Comparison of ENCODE assay signal across 1 cellular context in the genomic region with DNA sequence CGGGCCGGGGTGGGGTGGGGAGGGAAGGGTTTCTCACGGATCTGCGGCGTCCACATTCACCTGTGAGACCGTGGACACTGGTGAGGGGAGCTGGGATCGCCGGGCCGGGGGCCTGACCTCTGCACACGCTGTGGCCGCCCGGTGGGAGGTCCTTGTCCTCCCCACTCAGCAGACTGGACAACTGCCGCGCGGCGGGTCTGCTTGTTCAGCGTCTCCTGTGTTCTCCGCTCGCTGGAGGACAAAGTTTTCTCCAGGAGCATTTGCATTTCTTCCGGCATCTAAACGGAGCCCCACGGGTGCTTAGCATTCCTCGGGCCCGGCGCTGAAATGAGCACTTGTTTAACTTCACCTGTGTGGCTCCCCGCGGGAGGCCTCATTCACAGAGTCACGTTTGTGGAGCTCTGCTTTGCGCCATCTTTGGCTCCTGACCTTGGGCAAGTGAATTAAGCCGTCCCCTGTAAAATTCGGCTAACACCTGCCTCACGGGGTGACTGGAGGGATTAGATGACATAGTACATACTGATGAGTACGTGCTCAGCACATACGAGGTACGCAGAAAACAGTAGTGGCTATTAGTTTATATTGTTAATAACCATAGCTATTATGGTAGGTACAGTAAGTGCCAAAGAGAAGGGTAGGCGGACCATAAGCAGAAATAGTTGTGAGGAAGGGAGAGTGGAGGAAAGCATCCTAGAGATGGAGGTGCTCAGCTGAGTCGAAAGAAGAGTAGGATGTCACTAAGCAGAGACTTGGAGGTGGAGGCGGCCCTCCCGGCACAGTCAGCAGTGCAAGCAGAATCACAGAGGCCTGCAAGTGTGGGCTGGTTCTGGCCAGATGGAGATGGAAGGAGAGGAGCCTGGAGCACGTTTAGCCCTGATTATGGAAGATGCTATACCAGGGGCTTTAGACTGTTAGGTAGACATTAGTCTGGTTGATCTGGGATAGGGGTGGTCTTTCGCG.
TF ChIP-seq lines count a peak whose summit lies in the region.

No MANE protein-coding gene starts in this region.

TF ChIP-seq in SK-N-SH, 30 proteins besides CTCF, POLR2A, EP300 and RAD21 (continued from another document):
- TF ChIP-seq, protein P1, sequence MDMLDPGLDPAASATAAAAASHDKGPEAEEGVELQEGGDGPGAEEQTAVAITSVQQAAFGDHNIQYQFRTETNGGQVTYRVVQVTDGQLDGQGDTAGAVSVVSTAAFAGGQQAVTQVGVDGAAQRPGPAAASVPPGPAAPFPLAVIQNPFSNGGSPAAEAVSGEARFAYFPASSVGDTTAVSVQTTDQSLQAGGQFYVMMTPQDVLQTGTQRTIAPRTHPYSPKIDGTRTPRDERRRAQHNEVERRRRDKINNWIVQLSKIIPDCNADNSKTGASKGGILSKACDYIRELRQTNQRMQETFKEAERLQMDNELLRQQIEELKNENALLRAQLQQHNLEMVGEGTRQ (IDR thresholded peaks at IDR 0.05; ENCODE audit: borderline replicate concordance, low read depth, low read length) = no peak
- TF ChIP-seq FOSL2 (IDR thresholded peaks at IDR 0.05; ENCODE audit: borderline replicate concordance, low read depth) (no peak), FOXJ3 (CRISPR knock-in tag; IDR thresholded peaks at IDR 0.05) (no peak), MEF2A (IDR thresholded peaks at IDR 0.05; ENCODE audit: borderline replicate concordance, low read depth) (no peak), JUND (IDR thresholded peaks at IDR 0.05) (no peak), TAF1 (IDR thresholded peaks at IDR 0.05; ENCODE audit: borderline replicate concordance, low read depth, low read length) (no peak), RXRA (IDR thresholded peaks at IDR 0.05; ENCODE audit: borderline replicate concordance, low read depth) (no peak), SIN3A (IDR thresholded peaks at IDR 0.05; ENCODE audit: borderline replicate concordance, low read depth, low read length) (no peak), ELF1 (IDR thresholded peaks at IDR 0.05) (no peak), NFIC (IDR thresholded peaks at IDR 0.05; ENCODE audit: borderline replicate concordance) (no peak), RCOR1 (IDR thresholded peaks at IDR 0.05; ENCODE audit: low read length) (no peak), SMC3 (IDR thresholded peaks at IDR 0.05; ENCODE audit: low read depth, low read length) (no peak)
- TF ChIP-seq, protein P2, sequence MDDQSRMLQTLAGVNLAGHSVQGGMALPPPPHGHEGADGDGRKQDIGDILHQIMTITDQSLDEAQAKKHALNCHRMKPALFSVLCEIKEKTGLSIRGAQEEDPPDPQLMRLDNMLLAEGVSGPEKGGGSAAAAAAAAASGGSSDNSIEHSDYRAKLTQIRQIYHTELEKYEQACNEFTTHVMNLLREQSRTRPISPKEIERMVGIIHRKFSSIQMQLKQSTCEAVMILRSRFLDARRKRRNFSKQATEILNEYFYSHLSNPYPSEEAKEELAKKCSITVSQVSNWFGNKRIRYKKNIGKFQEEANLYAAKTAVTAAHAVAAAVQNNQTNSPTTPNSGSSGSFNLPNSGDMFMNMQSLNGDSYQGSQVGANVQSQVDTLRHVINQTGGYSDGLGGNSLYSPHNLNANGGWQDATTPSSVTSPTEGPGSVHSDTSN (IDR thresholded peaks at IDR 0.05) = no peak
- TF ChIP-seq, protein P3, sequence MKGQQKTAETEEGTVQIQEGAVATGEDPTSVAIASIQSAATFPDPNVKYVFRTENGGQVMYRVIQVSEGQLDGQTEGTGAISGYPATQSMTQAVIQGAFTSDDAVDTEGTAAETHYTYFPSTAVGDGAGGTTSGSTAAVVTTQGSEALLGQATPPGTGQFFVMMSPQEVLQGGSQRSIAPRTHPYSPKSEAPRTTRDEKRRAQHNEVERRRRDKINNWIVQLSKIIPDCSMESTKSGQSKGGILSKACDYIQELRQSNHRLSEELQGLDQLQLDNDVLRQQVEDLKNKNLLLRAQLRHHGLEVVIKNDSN (IDR thresholded peaks at IDR 0.05; ENCODE audit: borderline replicate concordance, low read depth) = no peak
- TF ChIP-seq, protein P4, sequence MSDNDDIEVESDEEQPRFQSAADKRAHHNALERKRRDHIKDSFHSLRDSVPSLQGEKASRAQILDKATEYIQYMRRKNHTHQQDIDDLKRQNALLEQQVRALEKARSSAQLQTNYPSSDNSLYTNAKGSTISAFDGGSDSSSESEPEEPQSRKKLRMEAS (IDR thresholded peaks at IDR 0.05; ENCODE audit: low read depth) = no peak
